ENCODE assay signal across 8 cellular contexts in genomic region chr16:54112807-54113206, GRCh38.
"Had no signal": no experiment of that assay in that cellular context is flagged by ENCODE, and none has a peak within 500 bp of the region (broad histone marks: within the 10 kb centered on the region; RNA-seq: fewer than 3 reads in every experiment).

No MANE protein-coding gene starts in this region.

- ATAC-seq: GM12878 had no signal

- FAIRE-seq: G401.6, GM12878, GM12891, GM12892, GM18507, GM19239 had no signal

- H3K4me3 ChIP-seq: GM12878 had no signal

- DNase-seq: GDM1, GF-D8 had no signal
